Comparison of ENCODE assay signal across 8 cellular contexts in genomic region chr2:43995733-43996533, GRCh38. TPM values are rescaled to one million over a fixed set of nuclear protein-coding genes. Genes with fewer than 3 reads are reported as not detected.
A peak's percentile ranks its signal among the peaks of the same experiment; 100 is the strongest.
DNase-seq lines count a peak whose midpoint lies in the region; ATAC-seq, FAIRE-seq and TF ChIP-seq lines count a peak whose summit lies in the region.

TSS of gene LRPPRC (minus strand) at chr2:43995989. CDS start at chr2:43995947, 42 bp downstream.

- H3K4me3 ChIP-seq in GM12865 (ENCODE audit: low read depth, low read length): peak within 1 kb of the TSS; percentile 99
- H3K4me3 ChIP-seq in adipocyte (ENCODE audit: low read length): peak within 1 kb of the TSS; percentile 100
- peak within 1 kb of the TSS; percentile 68 to 100 (median 100) for H3K4me3 ChIP-seq in pancreas
- H3K4me3 ChIP-seq in tibial artery: peak within 1 kb of the TSS; percentile 86 to 100

- H3K4me1 ChIP-seq in adipocyte (ENCODE audit: control insufficient read depth, insufficient read depth, low read length) (peaks cover 17% of the 10 kb centered on the region), pancreas (peaks cover 9 to 18% (median 16%) of the 10 kb centered on the region in 3 donors), tibial artery (peaks cover 0 to 29% (median 23%) of the 10 kb centered on the region in 4 donors)

- ATAC-seq in HG02763 (IDR thresholded peaks at IDR 0.05; ENCODE audit: unreplicated experiment) (peak; percentile 94), Right ventricle myocardium superior (ENCODE audit: poor library complexity) (peak; percentile 99), pancreas (peak; percentile 98 to 99 (median 98))

- peak within 1 kb of the TSS; percentile 95 for H3K9ac ChIP-seq in adipocyte (ENCODE audit: low read length)

- H3K27ac ChIP-seq in pancreas (peak within 1 kb of the TSS; percentile 63 to 78 (median 70)), tibial artery (peak within 1 kb of the TSS; percentile 75 to 85)

- no peaks in the 10 kb centered on the region for H3K9me3 ChIP-seq in adipocyte (ENCODE audit: control insufficient read depth, low read length)
- H3K9me3 ChIP-seq in pancreas: no peaks in the 10 kb centered on the region
- no peaks in the 10 kb centered on the region for H3K9me3 ChIP-seq in tibial artery

- intact Hi-C loops in Right ventricle myocardium superior (cut with DNase I): no loop called here
- intact Hi-C loops in pancreas (cut with DNase I): no loop called here
- intact Hi-C loops in tibial artery (cut with DNase I; ENCODE audit: low total_unique reads): no loop called here

- no peaks in the 10 kb centered on the region for H3K27me3 ChIP-seq in adipocyte (replicated peaks; ENCODE audit: control insufficient read depth, insufficient read depth, low read length)
- H3K27me3 ChIP-seq in pancreas: no peaks in the 10 kb centered on the region
- no peaks in the 10 kb centered on the region for H3K27me3 ChIP-seq in tibial artery

- H3K36me3 ChIP-seq in adipocyte (ENCODE audit: control insufficient read depth, insufficient read depth, low read length, severe bottlenecking) (peaks cover 16% of the 10 kb centered on the region), pancreas (no peaks in the 10 kb centered on the region), tibial artery (peaks cover 0 to 9% (median 0%) of the 10 kb centered on the region in 3 donors)

- 0% methylated on average over 59 to 64 of the region's 64 CpGs for WGBS in pancreas, 2 donors

- TF ChIP-seq CTCF in GM12865 (IDR thresholded peaks at IDR 0.05; ENCODE audit: insufficient read depth, low read depth, low read length, missing control alignments) (no peak), pancreas (IDR thresholded peaks at IDR 0.05) (no peak), tibial artery (IDR thresholded peaks at IDR 0.05) (no peak)

- peak; percentile 81 for FAIRE-seq in pancreas (lab: Jason Lieb, UNC)

- DNase-seq in GM12865 (ENCODE audit: low read depth) (peak; percentile 97), NCI-H1436 (lab: John Stamatoyannopoulos, UW) (peak; percentile 90), T follicular helper cell (ENCODE audit: low read depth) (peak; percentile 86), adipocyte (ENCODE audit: low read depth) (peak; percentile 99), Right ventricle myocardium superior (peak; percentile 94), pancreas (peak; percentile 86 to 94 (median 92)), tibial artery (peak; percentile 95 to 96)

RNA-seq across cellular contexts. Expression of gene LRPPRC, which starts in this region (rescaled TPM):
- total RNA-seq in Right ventricle myocardium superior (90.3 TPM), pancreas (10 to 100 TPM; 36.3 to 52.1 (median 38.7) TPM)
- 10 to 100 TPM in 1 of 2 donors, 1 to 10 TPM in 1; 9.4 to 21.1 TPM for polyA plus RNA-seq in pancreas

Comparison
In these comparisons a context has a peak if more than half of its experiments do, and no peak if none do; other contexts are left out.
1. Peak in every context shown above with its lines: DNase-seq, ATAC-seq, H3K4me3 ChIP-seq and H3K27ac ChIP-seq.